ENCODE assay signal across 9 cellular contexts in the genomic region with DNA sequence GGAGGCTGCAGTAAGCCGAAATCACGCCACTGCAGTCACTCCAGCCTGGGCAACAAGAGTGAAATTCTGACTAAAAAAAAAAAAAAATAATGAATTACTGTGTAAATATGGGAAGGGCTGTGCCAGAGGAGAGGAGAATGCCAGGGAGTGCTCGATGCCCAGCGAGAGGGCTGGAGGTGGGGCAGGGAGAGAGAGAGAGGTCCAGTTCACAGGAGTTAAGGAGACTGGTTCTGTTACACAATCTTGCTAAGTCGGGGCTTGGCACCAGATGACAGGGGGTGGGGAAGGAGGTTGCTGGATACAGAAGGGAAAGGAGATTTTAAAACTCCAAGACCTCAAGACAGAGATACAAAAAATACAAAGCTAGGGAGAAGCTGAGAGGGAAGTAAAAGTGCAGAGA. TPM values are rescaled to one million over a fixed set of nuclear protein-coding genes. Genes with fewer than 3 reads are reported as not detected.
A peak's percentile ranks its signal among the peaks of the same experiment; 100 is the strongest.
DNase-seq lines count a peak whose midpoint lies in the region; ATAC-seq and TF ChIP-seq lines count a peak whose summit lies in the region.
"Had no signal": no experiment of that assay in that cellular context is flagged by ENCODE, and none has a peak within 500 bp of the region (broad histone marks: within the 10 kb centered on the region; RNA-seq: fewer than 3 reads in every experiment).

No MANE protein-coding gene starts in this region.

- intact Hi-C loops in left cardiac atrium (cut with DNase I): no loop called here

- H3K4me2 ChIP-seq in skeletal muscle satellite cell (ENCODE audit: low read length): peak overlapping the region; percentile 89

- no peak overlapping the region for H3K27ac ChIP-seq in brain microvascular endothelial cell

- H3K4me3 ChIP-seq in skeletal muscle satellite cell (ENCODE audit: low read length) (no peak overlapping the region), brain microvascular endothelial cell (ENCODE audit: low read depth, low read length) (no peak overlapping the region)

- peak overlapping the region; percentile 86 for H3K27ac Mint-ChIP-seq in T-helper 17 cell

- no peak for ATAC-seq in T-helper 17 cell
- ATAC-seq in left cardiac atrium: peak; percentile 45 to 74
- no peak for ATAC-seq in GM18868 (IDR thresholded peaks at IDR 0.05; ENCODE audit: unreplicated experiment)

- no peaks in the 10 kb centered on the region for H3K27me3 Mint-ChIP-seq in T-helper 17 cell

- H3K36me3 Mint-ChIP-seq in T-helper 17 cell (ENCODE audit: low read depth): no peaks in the 10 kb centered on the region

- H3K4me1 ChIP-seq in skeletal muscle satellite cell (ENCODE audit: control insufficient read depth, insufficient read depth, low read length): peaks cover 26% of the 10 kb centered on the region

- in situ Hi-C loops in brain microvascular endothelial cell (cut with HindIII; ENCODE audit: low pct_ligation_motif_present, low sequenced_read_pairs): no loop called here

- peaks cover 5% of the 10 kb centered on the region for H3K4me1 Mint-ChIP-seq in T-helper 17 cell

- no peak overlapping the region for H3K9ac ChIP-seq in skeletal muscle satellite cell (ENCODE audit: low read depth, low read length)

- no peak for TF ChIP-seq CTCF in brain microvascular endothelial cell (IDR thresholded peaks at IDR 0.05; ENCODE audit: low read depth, low read length, missing control alignments)

- H3K27me3 ChIP-seq in skeletal muscle satellite cell (ENCODE audit: control insufficient read depth, insufficient read depth, low read length) (peaks cover 4% of the 10 kb centered on the region), brain microvascular endothelial cell (replicated peaks) (no peaks in the 10 kb centered on the region)

- H3K4me3 Mint-ChIP-seq in T-helper 17 cell: no peak overlapping the region

- H3K9me3 ChIP-seq in T-helper 17 cell (ENCODE audit: control insufficient read depth, low read length, poor library complexity, severe bottlenecking) (no peaks in the 10 kb centered on the region), skeletal muscle satellite cell (replicated peaks; ENCODE audit: low read length) (no peaks in the 10 kb centered on the region)

- DNase-seq in DMS79 (lab: John Stamatoyannopoulos, UW) (peak; percentile 56), T-helper 17 cell (no peak), left cardiac atrium (peak; percentile 66), activated gamma-delta T cell treated with Interleukin-2 at 50 U/mL for 16 hours (no peak), brain microvascular endothelial cell (no peak)
- DNase-seq in activated CD4-positive, alpha-beta T cell treated with anti-CD3 and anti-CD28 coated beads, Interleukin-2, amount 50 U/mL, for 4 hours: no peak
- DNase-seq: stimulated activated CD4-positive, alpha-beta T cell treated with anti-CD3 and anti-CD28 coated beads, Interleukin-2, amount 100 ng/mL, for 48 hours had no signal

- no peaks in the 10 kb centered on the region for H3K36me3 ChIP-seq in skeletal muscle satellite cell (ENCODE audit: insufficient read depth, low read length)
- no peaks in the 10 kb centered on the region for H3K36me3 ChIP-seq in brain microvascular endothelial cell (replicated peaks)

RNA-seq across cellular contexts. Expression of a gene that starts 1.2 kb away (rescaled TPM):
- total RNA-seq in T-helper 17 cell (not detected), left cardiac atrium (10 to 100 TPM; 30.6 to 82.2 TPM)
- total RNA-seq in skeletal muscle satellite cell (2012; rRNA removed): 21.4 and 25.9 TPM in 2 replicates

RNA-seq across cellular contexts. Expression of a gene that starts 24.3 kb away (rescaled TPM):
- 100 to 1,000 TPM in 1 of 2 donors, 10 to 100 TPM in 1; 81.5 to 105 TPM for total RNA-seq in T-helper 17 cell
- total RNA-seq in left cardiac atrium: 10 to 100 TPM; 23.1 to 23.8 TPM
- 19.2 and 34.5 TPM in 2 replicates for total RNA-seq in skeletal muscle satellite cell (2012; rRNA removed)

RNA-seq across cellular contexts. Expression of a gene that starts 28.0 kb away (rescaled TPM):
- total RNA-seq in T-helper 17 cell (100 to 1,000 TPM; 283 to 299 TPM), left cardiac atrium (100 to 1,000 TPM; 163 to 197 TPM)
- 417 and 466 TPM in 2 replicates for total RNA-seq in skeletal muscle satellite cell (2012; rRNA removed)

RNA-seq across cellular contexts. Expression of a gene that starts 44.1 kb away (rescaled TPM):
- total RNA-seq in T-helper 17 cell: 10 to 100 TPM; 73.5 to 81.4 TPM
- 10 to 100 TPM; 46.3 to 49.4 TPM for total RNA-seq in left cardiac atrium
- 38.3 and 43.2 TPM in 2 replicates for total RNA-seq in skeletal muscle satellite cell (2012; rRNA removed)

Comparison
In these comparisons a context has a peak if more than half of its experiments do, and no peak if none do; other contexts are left out.
1. DNase-seq: peak in DMS79 (single experiment) and left cardiac atrium (single experiment); none in T-helper 17 cell (0 of 3), activated gamma-delta T cell treated with Interleukin-2 at 50 U/mL for 16 hours (single experiment), brain microvascular endothelial cell (single experiment) and activated CD4-positive, alpha-beta T cell treated with anti-CD3 and anti-CD28 coated beads, Interleukin-2, amount 50 U/mL, for 4 hours (0 of 2).
2. ATAC-seq: peak in left cardiac atrium (2 of 2); none in T-helper 17 cell (single experiment) and GM18868 (single experiment).
3. RNA of a gene that starts 1.2 kb away (total RNA-seq): 30.6 to 82.2 TPM in left cardiac atrium; not detected in T-helper 17 cell; every median in the first group is over 10 times any median in the second.